In genomic region chr9:69888876-69889585, GRCh38 we compare ENCODE assay signal across 13 cellular contexts.
"Had no signal": no experiment of that assay in that cellular context is flagged by ENCODE, and none has a peak within 500 bp of the region (broad histone marks: within the 10 kb centered on the region; RNA-seq: fewer than 3 reads in every experiment).

No MANE protein-coding gene starts in this region.

- H3K4me3 Mint-ChIP-seq: brain; central memory CD8-positive, alpha-beta T cell had no signal

- H3K27ac Mint-ChIP-seq: activated naive CD4-positive, alpha-beta T cell treated with anti-CD3 and anti-CD28 coated beads, Interleukin-2, amount 50 U/mL, for 72 hours; brain had no signal

- H3K36me3 Mint-ChIP-seq: activated naive CD4-positive, alpha-beta T cell treated with anti-CD3 and anti-CD28 coated beads, Interleukin-2, amount 50 U/mL, for 72 hours; brain had no signal

- H3K4me1 Mint-ChIP-seq: brain; central memory CD8-positive, alpha-beta T cell had no signal

- H3K9me3 Mint-ChIP-seq: activated naive CD4-positive, alpha-beta T cell treated with anti-CD3 and anti-CD28 coated beads, Interleukin-2, amount 50 U/mL, for 72 hours; brain; central memory CD8-positive, alpha-beta T cell had no signal

- DNase-seq: activated effector memory CD4-positive, alpha-beta T cell treated with Interleukin-2 at 50 U/mL for 16 hours; amygdala; cortex of kidney; effector memory CD4-positive, alpha-beta T cell; hippocampal formation; sigmoid colon; stimulated activated CD4-positive, alpha-beta T cell treated with anti-CD3 and anti-CD28 coated beads, Interleukin-12 subunit alpha, Interleukin-12 subunit beta, amount 100 ng/mL, for 4 hours; stimulated activated naive CD4-positive, alpha-beta T cell; trophoblast cell had no signal

- ATAC-seq: left lobe of liver had no signal
